ENCODE assay signal across 1 cellular context in the genomic region with DNA sequence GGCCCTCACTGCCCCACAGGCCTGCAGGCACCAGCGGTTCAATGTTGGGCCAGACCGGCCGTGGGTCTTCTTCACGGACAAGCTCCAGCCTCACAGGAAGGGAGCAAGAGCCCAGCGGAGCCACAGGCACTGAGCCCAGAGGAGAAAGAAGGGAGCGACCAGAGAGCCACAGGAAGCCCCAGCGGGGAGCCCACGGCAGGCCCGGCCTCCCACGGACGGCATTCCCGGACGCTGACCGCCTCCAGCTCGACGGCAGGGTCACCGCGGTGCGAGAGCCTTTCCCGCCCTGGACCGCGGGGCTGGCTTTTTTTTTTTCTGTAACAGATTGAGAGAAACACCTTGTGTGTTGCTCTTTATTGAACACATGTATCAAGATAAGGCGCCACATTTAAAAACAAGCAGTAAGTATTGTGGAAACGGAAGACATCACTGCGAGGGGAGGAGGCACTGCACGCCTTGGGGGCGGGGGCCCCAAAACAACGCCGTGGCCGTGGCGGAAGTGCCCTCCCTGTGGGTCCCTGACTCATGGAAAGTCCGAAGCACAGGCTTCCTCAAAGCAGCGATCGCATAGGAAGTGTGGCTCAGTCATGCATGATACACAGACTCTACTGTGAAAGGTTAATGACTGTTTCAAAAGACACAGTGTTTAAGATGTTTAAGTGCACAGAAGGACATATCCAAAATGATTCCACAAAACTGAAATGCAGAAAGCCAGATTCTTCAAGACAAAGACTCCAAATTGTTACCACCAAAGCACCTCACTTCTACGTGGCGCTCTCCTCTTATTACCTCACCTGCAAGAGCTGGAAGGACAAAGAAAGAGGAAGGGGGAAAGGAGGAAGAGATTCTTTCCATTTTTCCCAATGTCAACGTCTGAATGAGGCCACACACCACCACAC.
A peak's percentile ranks its signal among the peaks of the same experiment; 100 is the strongest.
TF ChIP-seq lines count a peak whose summit lies in the region.

No MANE protein-coding gene starts in this region.

TF ChIP-seq in GM12878, 131 proteins besides CTCF, POLR2A, EP300 and RAD21 (continued from another document):
- TF ChIP-seq GABPA (IDR thresholded peaks at IDR 0.05; ENCODE audit: low read depth) (peak; percentile 76), HDAC6 (IDR thresholded peaks at IDR 0.05; ENCODE audit: unreplicated experiment) (no peak), MEF2B (IDR thresholded peaks at IDR 0.05; ENCODE audit: partially characterized antibody, poor library complexity, severe bottlenecking) (peak; percentile 27), SIN3A (IDR thresholded peaks at IDR 0.05; ENCODE audit: low read depth, low read length) (peak; percentile 86; the same call in 1 of the 2 replicates), ETV6 (conservative IDR thresholded peaks at IDR 0.05 in 1 of 2, IDR thresholded peaks at IDR 0.05 in 1 of 2; ENCODE audit: borderline replicate concordance in 1 of 2, low read depth in 1 of 2) (peak in 1 of 2 experiments; percentile 95; a peak in 2 of 4 replicates), HDAC2 (IDR thresholded peaks at IDR 0.05) (no peak), SP1 (IDR thresholded peaks at IDR 0.05; ENCODE audit: low read depth, low read length) (peak; percentile 26), SUPT20H (IDR thresholded peaks at IDR 0.05; ENCODE audit: borderline replicate concordance, control insufficient read depth, low read depth, low read length) (no peak), SMARCA5 (IDR thresholded peaks at IDR 0.05) (peak; percentile 51), BHLHE40 (IDR thresholded peaks at IDR 0.05; ENCODE audit: borderline replicate concordance in 1 of 2, low read depth in 2 of 2, low read length in 1 of 2) (peak; percentile 75 to 83), BMI1 (IDR thresholded peaks at IDR 0.05; ENCODE audit: borderline replicate concordance) (no peak), POLR2AphosphoS5 (IDR thresholded peaks at IDR 0.05; ENCODE audit: low read length) (peak; percentile 66), HCFC1 (IDR thresholded peaks at IDR 0.05; ENCODE audit: low read length) (no peak), IKZF1 (conservative IDR thresholded peaks at IDR 0.05) (peak; percentile 90), NFIC (IDR thresholded peaks at IDR 0.05; ENCODE audit: low read depth, low read length) (peak; percentile 49; the same call in 1 of the 2 replicates), ZNF622 (IDR thresholded peaks at IDR 0.05) (no peak), IKZF2 (IDR thresholded peaks at IDR 0.05) (peak; percentile 74 to 77), CBX5 (IDR thresholded peaks at IDR 0.05; ENCODE audit: low read depth) (no peak), CREB1 (IDR thresholded peaks at IDR 0.05; ENCODE audit: low read depth) (peak; percentile 61), CREM (IDR thresholded peaks at IDR 0.05; ENCODE audit: low read depth) (peak; percentile 73; the same call in 1 of the 2 replicates), MXI1 (IDR thresholded peaks at IDR 0.05; ENCODE audit: low read depth, low read length) (peak; percentile 97), RUNX3 (IDR thresholded peaks at IDR 0.05; ENCODE audit: low read length) (peak; percentile 61), GATAD2B (conservative IDR thresholded peaks at IDR 0.05; ENCODE audit: low read depth) (0 out of 2 replicates have a peak, but pooled peaks have one; percentile 9), EGR1 (IDR thresholded peaks at IDR 0.05; ENCODE audit: borderline replicate concordance in 1 of 2, low read depth in 2 of 2, low read length in 2 of 2) (peak in 1 of 2 experiments; percentile 56; a peak in 1 of 3 replicates), BACH1 (IDR thresholded peaks at IDR 0.05; ENCODE audit: borderline replicate concordance) (peak; percentile 50; the same call in 1 of the 2 replicates), TBL1XR1 (IDR thresholded peaks at IDR 0.05; ENCODE audit: low read depth, low read length) (peak; percentile 67)
- TF ChIP-seq, protein P1, sequence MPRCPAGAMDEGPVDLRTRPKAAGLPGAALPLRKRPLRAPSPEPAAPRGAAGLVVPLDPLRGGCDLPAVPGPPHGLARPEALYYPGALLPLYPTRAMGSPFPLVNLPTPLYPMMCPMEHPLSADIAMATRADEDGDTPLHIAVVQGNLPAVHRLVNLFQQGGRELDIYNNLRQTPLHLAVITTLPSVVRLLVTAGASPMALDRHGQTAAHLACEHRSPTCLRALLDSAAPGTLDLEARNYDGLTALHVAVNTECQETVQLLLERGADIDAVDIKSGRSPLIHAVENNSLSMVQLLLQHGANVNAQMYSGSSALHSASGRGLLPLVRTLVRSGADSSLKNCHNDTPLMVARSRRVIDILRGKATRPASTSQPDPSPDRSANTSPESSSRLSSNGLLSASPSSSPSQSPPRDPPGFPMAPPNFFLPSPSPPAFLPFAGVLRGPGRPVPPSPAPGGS (IDR thresholded peaks at IDR 0.05; ENCODE audit: borderline replicate concordance, insufficient read depth, low read depth, low read length, poor library complexity, severe bottlenecking), result peak; percentile 55
- TF ChIP-seq, protein P2, sequence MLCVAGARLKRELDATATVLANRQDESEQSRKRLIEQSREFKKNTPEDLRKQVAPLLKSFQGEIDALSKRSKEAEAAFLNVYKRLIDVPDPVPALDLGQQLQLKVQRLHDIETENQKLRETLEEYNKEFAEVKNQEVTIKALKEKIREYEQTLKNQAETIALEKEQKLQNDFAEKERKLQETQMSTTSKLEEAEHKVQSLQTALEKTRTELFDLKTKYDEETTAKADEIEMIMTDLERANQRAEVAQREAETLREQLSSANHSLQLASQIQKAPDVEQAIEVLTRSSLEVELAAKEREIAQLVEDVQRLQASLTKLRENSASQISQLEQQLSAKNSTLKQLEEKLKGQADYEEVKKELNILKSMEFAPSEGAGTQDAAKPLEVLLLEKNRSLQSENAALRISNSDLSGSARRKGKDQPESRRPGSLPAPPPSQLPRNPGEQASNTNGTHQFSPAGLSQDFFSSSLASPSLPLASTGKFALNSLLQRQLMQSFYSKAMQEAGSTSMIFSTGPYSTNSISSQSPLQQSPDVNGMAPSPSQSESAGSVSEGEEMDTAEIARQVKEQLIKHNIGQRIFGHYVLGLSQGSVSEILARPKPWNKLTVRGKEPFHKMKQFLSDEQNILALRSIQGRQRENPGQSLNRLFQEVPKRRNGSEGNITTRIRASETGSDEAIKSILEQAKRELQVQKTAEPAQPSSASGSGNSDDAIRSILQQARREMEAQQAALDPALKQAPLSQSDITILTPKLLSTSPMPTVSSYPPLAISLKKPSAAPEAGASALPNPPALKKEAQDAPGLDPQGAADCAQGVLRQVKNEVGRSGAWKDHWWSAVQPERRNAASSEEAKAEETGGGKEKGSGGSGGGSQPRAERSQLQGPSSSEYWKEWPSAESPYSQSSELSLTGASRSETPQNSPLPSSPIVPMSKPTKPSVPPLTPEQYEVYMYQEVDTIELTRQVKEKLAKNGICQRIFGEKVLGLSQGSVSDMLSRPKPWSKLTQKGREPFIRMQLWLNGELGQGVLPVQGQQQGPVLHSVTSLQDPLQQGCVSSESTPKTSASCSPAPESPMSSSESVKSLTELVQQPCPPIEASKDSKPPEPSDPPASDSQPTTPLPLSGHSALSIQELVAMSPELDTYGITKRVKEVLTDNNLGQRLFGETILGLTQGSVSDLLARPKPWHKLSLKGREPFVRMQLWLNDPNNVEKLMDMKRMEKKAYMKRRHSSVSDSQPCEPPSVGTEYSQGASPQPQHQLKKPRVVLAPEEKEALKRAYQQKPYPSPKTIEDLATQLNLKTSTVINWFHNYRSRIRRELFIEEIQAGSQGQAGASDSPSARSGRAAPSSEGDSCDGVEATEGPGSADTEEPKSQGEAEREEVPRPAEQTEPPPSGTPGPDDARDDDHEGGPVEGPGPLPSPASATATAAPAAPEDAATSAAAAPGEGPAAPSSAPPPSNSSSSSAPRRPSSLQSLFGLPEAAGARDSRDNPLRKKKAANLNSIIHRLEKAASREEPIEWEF (IDR thresholded peaks at IDR 0.05; ENCODE audit: insufficient replicate concordance, low read depth, low read length), result peak; percentile 45
- TF ChIP-seq, protein P3, sequence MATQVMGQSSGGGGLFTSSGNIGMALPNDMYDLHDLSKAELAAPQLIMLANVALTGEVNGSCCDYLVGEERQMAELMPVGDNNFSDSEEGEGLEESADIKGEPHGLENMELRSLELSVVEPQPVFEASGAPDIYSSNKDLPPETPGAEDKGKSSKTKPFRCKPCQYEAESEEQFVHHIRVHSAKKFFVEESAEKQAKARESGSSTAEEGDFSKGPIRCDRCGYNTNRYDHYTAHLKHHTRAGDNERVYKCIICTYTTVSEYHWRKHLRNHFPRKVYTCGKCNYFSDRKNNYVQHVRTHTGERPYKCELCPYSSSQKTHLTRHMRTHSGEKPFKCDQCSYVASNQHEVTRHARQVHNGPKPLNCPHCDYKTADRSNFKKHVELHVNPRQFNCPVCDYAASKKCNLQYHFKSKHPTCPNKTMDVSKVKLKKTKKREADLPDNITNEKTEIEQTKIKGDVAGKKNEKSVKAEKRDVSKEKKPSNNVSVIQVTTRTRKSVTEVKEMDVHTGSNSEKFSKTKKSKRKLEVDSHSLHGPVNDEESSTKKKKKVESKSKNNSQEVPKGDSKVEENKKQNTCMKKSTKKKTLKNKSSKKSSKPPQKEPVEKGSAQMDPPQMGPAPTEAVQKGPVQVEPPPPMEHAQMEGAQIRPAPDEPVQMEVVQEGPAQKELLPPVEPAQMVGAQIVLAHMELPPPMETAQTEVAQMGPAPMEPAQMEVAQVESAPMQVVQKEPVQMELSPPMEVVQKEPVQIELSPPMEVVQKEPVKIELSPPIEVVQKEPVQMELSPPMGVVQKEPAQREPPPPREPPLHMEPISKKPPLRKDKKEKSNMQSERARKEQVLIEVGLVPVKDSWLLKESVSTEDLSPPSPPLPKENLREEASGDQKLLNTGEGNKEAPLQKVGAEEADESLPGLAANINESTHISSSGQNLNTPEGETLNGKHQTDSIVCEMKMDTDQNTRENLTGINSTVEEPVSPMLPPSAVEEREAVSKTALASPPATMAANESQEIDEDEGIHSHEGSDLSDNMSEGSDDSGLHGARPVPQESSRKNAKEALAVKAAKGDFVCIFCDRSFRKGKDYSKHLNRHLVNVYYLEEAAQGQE (IDR thresholded peaks at IDR 0.05; ENCODE audit: low read depth, low read length), result 0 out of 2 replicates have a peak, but pooled peaks have one; percentile 8
- TF ChIP-seq, protein P4, sequence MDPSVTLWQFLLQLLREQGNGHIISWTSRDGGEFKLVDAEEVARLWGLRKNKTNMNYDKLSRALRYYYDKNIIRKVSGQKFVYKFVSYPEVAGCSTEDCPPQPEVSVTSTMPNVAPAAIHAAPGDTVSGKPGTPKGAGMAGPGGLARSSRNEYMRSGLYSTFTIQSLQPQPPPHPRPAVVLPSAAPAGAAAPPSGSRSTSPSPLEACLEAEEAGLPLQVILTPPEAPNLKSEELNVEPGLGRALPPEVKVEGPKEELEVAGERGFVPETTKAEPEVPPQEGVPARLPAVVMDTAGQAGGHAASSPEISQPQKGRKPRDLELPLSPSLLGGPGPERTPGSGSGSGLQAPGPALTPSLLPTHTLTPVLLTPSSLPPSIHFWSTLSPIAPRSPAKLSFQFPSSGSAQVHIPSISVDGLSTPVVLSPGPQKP (IDR thresholded peaks at IDR 0.05; ENCODE audit: low read depth, low read length), result peak; percentile 68
- TF ChIP-seq, protein P5, sequence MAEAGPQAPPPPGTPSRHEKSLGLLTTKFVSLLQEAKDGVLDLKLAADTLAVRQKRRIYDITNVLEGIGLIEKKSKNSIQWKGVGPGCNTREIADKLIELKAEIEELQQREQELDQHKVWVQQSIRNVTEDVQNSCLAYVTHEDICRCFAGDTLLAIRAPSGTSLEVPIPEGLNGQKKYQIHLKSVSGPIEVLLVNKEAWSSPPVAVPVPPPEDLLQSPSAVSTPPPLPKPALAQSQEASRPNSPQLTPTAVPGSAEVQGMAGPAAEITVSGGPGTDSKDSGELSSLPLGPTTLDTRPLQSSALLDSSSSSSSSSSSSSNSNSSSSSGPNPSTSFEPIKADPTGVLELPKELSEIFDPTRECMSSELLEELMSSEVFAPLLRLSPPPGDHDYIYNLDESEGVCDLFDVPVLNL (IDR thresholded peaks at IDR 0.05; ENCODE audit: low read depth, low read length), result peak; percentile 68
- TF ChIP-seq, protein P6, sequence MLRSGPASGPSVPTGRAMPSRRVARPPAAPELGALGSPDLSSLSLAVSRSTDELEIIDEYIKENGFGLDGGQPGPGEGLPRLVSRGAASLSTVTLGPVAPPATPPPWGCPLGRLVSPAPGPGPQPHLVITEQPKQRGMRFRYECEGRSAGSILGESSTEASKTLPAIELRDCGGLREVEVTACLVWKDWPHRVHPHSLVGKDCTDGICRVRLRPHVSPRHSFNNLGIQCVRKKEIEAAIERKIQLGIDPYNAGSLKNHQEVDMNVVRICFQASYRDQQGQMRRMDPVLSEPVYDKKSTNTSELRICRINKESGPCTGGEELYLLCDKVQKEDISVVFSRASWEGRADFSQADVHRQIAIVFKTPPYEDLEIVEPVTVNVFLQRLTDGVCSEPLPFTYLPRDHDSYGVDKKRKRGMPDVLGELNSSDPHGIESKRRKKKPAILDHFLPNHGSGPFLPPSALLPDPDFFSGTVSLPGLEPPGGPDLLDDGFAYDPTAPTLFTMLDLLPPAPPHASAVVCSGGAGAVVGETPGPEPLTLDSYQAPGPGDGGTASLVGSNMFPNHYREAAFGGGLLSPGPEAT (IDR thresholded peaks at IDR 0.05; ENCODE audit: low read depth), result peak; percentile 77
- TF ChIP-seq, protein P7, sequence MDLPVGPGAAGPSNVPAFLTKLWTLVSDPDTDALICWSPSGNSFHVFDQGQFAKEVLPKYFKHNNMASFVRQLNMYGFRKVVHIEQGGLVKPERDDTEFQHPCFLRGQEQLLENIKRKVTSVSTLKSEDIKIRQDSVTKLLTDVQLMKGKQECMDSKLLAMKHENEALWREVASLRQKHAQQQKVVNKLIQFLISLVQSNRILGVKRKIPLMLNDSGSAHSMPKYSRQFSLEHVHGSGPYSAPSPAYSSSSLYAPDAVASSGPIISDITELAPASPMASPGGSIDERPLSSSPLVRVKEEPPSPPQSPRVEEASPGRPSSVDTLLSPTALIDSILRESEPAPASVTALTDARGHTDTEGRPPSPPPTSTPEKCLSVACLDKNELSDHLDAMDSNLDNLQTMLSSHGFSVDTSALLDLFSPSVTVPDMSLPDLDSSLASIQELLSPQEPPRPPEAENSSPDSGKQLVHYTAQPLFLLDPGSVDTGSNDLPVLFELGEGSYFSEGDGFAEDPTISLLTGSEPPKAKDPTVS (IDR thresholded peaks at IDR 0.05; ENCODE audit: low read depth, low read length), result no peak
TF ChIP-seq in GM12878: peak in this region for 43.
